13 cellular contexts compared by ENCODE assay signal in genomic region chr10:30048768-30049507, GRCh38. TPM values are rescaled to one million over a fixed set of nuclear protein-coding genes. Genes with fewer than 3 reads are reported as not detected.
DNase-seq lines count a peak whose midpoint lies in the region; ATAC-seq, FAIRE-seq and TF ChIP-seq lines count a peak whose summit lies in the region.
"Had no signal": no experiment of that assay in that cellular context is flagged by ENCODE, and none has a peak within 500 bp of the region (broad histone marks: within the 10 kb centered on the region; RNA-seq: fewer than 3 reads in every experiment).

No MANE protein-coding gene starts in this region.

- no peak overlapping the region for H3K4me2 ChIP-seq in OCI-LY7 (ENCODE audit: low read length)

- H3K79me2 ChIP-seq in OCI-LY7 (ENCODE audit: insufficient read depth, low read depth, low read length), result no peaks in the 10 kb centered on the region

- no TSS peak for BruUV-seq in OCI-LY7 (replicated peaks; lab: Mats Ljungman, UMichigan)

- H3K4me1 Mint-ChIP-seq in activated CD4-positive, alpha-beta T cell treated with anti-CD3 and anti-CD28 coated beads, Interleukin-2, amount 10 ng/mL, durations not matched to agents 7 days and 5 days, result peaks cover 23% of the 10 kb centered on the region
- H3K4me1 Mint-ChIP-seq in stimulated activated effector memory CD8-positive, alpha-beta T cell treated with anti-CD3 and anti-CD28 coated beads, Interleukin-12 subunit alpha, Interleukin-12 subunit beta, amount 100 ng/mL, for 72 hours, result peaks cover 20% of the 10 kb centered on the region

- POLR2A ChIA-PET in activated CD4-positive, alpha-beta T cell treated with anti-CD3 and anti-CD28 coated beads, Interleukin-2, amount 10 ng/mL, durations not matched to agents 7 days and 5 days (lab: Charles Lee), result interaction anchor here (0.6 kb wide), 1 partner anchor 22 kb away, joined by 3 read pairs; no protein-coding TSS in a partner anchor
- POLR2A ChIA-PET in OCI-LY7 (lab: Charles Lee), result no interaction called here

- DNase-seq in activated CD4-positive, alpha-beta T cell treated with anti-CD3 and anti-CD28 coated beads, Interleukin-2, amount 10 ng/mL, durations not matched to agents 7 days and 5 days, result no peak
- DNase-seq in activated CD4-positive, alpha-beta T cell treated with anti-CD3 and anti-CD28 coated beads, Interleukin-2, amount 50 U/mL, for 4 hours, result no peak
- DNase-seq in OCI-LY7 (ENCODE audit: low spot score), result peak; percentile 11
- DNase-seq in left cardiac atrium, result no peak
- DNase-seq in stimulated activated effector memory CD8-positive, alpha-beta T cell treated with anti-CD3 and anti-CD28 coated beads, Interleukin-12 subunit alpha, Interleukin-12 subunit beta, amount 100 ng/mL, for 72 hours (ENCODE audit: low spot score in 2 of 2), result no peak
- no peak for DNase-seq in D721Med (ENCODE audit: insufficient read length, low spot score)
- DNase-seq in activated gamma-delta T cell treated with Interleukin-2 at 50 U/mL for 16 hours, result no peak
- DNase-seq: adrenal gland, EL, NCI-H1694 treated with DMSO at 0.1 percent for 48 hours, SW 1271 had no signal

- TF ChIP-seq CTCF in OCI-LY7 (conservative IDR thresholded peaks at IDR 0.05; ENCODE audit: low read length), result no peak
- no peak for TF ChIP-seq CTCF in D721Med (IDR thresholded peaks at IDR 0.05; ENCODE audit: insufficient read depth, missing control alignments)

- no peak overlapping the region for H3K27ac ChIP-seq in OCI-LY7 (ENCODE audit: low read depth, low read length, poor library complexity, severe bottlenecking)
- H3K27ac ChIP-seq: vagina had no signal

- no peaks in the 10 kb centered on the region for H3K9me2 ChIP-seq in OCI-LY7 (ENCODE audit: insufficient read depth, low read length)

- no peaks in the 10 kb centered on the region for H4K20me1 ChIP-seq in OCI-LY7 (ENCODE audit: insufficient read depth, low read length)

- H3K9me3 Mint-ChIP-seq in activated CD4-positive, alpha-beta T cell treated with anti-CD3 and anti-CD28 coated beads, Interleukin-2, amount 10 ng/mL, durations not matched to agents 7 days and 5 days, result no peaks in the 10 kb centered on the region
- H3K9me3 Mint-ChIP-seq in stimulated activated effector memory CD8-positive, alpha-beta T cell treated with anti-CD3 and anti-CD28 coated beads, Interleukin-12 subunit alpha, Interleukin-12 subunit beta, amount 100 ng/mL, for 72 hours, result no peaks in the 10 kb centered on the region

- peak overlapping the region; percentile 7 for H3K4me3 Mint-ChIP-seq in activated CD4-positive, alpha-beta T cell treated with anti-CD3 and anti-CD28 coated beads, Interleukin-2, amount 10 ng/mL, durations not matched to agents 7 days and 5 days
- H3K4me3 Mint-ChIP-seq in stimulated activated effector memory CD8-positive, alpha-beta T cell treated with anti-CD3 and anti-CD28 coated beads, Interleukin-12 subunit alpha, Interleukin-12 subunit beta, amount 100 ng/mL, for 72 hours, result peak overlapping the region; percentile 11

- H3K27ac Mint-ChIP-seq in activated CD4-positive, alpha-beta T cell treated with anti-CD3 and anti-CD28 coated beads, Interleukin-2, amount 10 ng/mL, durations not matched to agents 7 days and 5 days, result no peak overlapping the region
- H3K27ac Mint-ChIP-seq in stimulated activated effector memory CD8-positive, alpha-beta T cell treated with anti-CD3 and anti-CD28 coated beads, Interleukin-12 subunit alpha, Interleukin-12 subunit beta, amount 100 ng/mL, for 72 hours, result no peak overlapping the region

- H3K9me3 ChIP-seq in OCI-LY7 (ENCODE audit: low read length), result no peaks in the 10 kb centered on the region
- H3K9me3 ChIP-seq: adrenal gland, vagina had no signal

- peaks cover 53% of the 10 kb centered on the region for H3K27me3 Mint-ChIP-seq in activated CD4-positive, alpha-beta T cell treated with anti-CD3 and anti-CD28 coated beads, Interleukin-2, amount 10 ng/mL, durations not matched to agents 7 days and 5 days

- no peaks in the 10 kb centered on the region for H3K36me3 ChIP-seq in OCI-LY7 (ENCODE audit: insufficient read depth, low read length)

- FAIRE-seq in D721Med (lab: Jason Lieb, UNC), result no peak

- ATAC-seq in left cardiac atrium, result peak; percentile 67 to 70
- peak; percentile 39 for ATAC-seq in stimulated activated effector memory CD8-positive, alpha-beta T cell treated with anti-CD3 and anti-CD28 coated beads, Interleukin-12 subunit alpha, Interleukin-12 subunit beta, amount 100 ng/mL, for 72 hours
- no peak for ATAC-seq in GM18868 (IDR thresholded peaks at IDR 0.05; ENCODE audit: unreplicated experiment)

- H2AFZ ChIP-seq in OCI-LY7 (ENCODE audit: low read length), result no peak overlapping the region

- intact Hi-C loops in OCI-LY7 (cut with micrococcal nuclease; ENCODE audit: unreplicated experiment) (no loop called here), left cardiac atrium (cut with DNase I) (no loop called here)

- H3K4me1 ChIP-seq in OCI-LY7 (ENCODE audit: insufficient read depth, low read length, poor library complexity, severe bottlenecking), result no peaks in the 10 kb centered on the region
- H3K4me1 ChIP-seq: vagina had no signal

- CTCF ChIA-PET in activated CD4-positive, alpha-beta T cell treated with anti-CD3 and anti-CD28 coated beads, Interleukin-2, amount 10 ng/mL, durations not matched to agents 7 days and 5 days (lab: Charles Lee), result no interaction called here
- CTCF ChIA-PET in OCI-LY7 (lab: Charles Lee; ENCODE audit: unreplicated experiment), result no interaction called here

- H3K36me3 Mint-ChIP-seq in activated CD4-positive, alpha-beta T cell treated with anti-CD3 and anti-CD28 coated beads, Interleukin-2, amount 10 ng/mL, durations not matched to agents 7 days and 5 days (ENCODE audit: low read depth), result no peaks in the 10 kb centered on the region
- no peaks in the 10 kb centered on the region for H3K36me3 Mint-ChIP-seq in stimulated activated effector memory CD8-positive, alpha-beta T cell treated with anti-CD3 and anti-CD28 coated beads, Interleukin-12 subunit alpha, Interleukin-12 subunit beta, amount 100 ng/mL, for 72 hours

- no peak overlapping the region for H3K4me3 ChIP-seq in OCI-LY7 (ENCODE audit: low read depth, low read length, poor library complexity, severe bottlenecking)
- H3K4me3 ChIP-seq: adrenal gland, vagina had no signal

RNA-seq across cellular contexts. Expression of gene JCAD, which starts 10.4 kb away (rescaled TPM):
- under 1 TPM in 1 of 2 experiments, not detected in 1; 0.12 TPM for total RNA-seq in activated CD4-positive, alpha-beta T cell treated with anti-CD3 and anti-CD28 coated beads, Interleukin-2, amount 10 ng/mL, durations not matched to agents 7 days and 5 days
- total RNA-seq in OCI-LY7 (2014; rRNA removed; shearing (Covaris generic)), result not detected in 2 replicates
- total RNA-seq in OCI-LY7 (2022), result 0.04 TPM in 1 of 2 replicates, not detected in the other
- total RNA-seq in left cardiac atrium, result 10 to 100 TPM; 44.6 to 52.8 TPM

Comparison
In these comparisons a context has a peak if more than half of its experiments do, and no peak if none do; other contexts are left out.
1. RNA of gene JCAD, which starts 10.4 kb away (total RNA-seq): 44.6 to 52.8 TPM in left cardiac atrium; 0.12 TPM in activated CD4-positive, alpha-beta T cell treated with anti-CD3 and anti-CD28 coated beads, Interleukin-2, amount 10 ng/mL, durations not matched to agents 7 days and 5 days and 0.04 TPM in OCI-LY7; every median in the first group is over 10 times any median in the second.